ENCODE assay signal across 8 cellular contexts in the genomic region with DNA sequence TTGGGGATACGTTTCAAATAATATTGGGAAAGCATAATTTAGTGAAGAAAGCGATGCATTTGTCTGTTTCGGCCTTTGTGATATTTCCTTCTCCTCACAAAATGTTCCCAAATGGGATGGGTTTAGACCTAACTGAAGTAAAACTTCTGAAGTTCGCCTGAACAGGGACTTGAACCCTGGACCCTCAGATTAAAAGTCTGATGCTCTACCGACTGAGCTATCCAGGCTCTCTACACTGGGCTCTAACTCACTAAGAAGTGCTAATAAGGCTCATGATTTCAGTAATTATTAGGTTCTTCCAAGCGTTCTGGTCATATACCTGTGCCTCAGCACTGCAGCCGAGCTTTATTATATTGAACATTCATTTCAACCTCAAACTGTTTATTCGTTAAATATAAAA.
DNase-seq lines count a peak whose midpoint lies in the region; ATAC-seq and TF ChIP-seq lines count a peak whose summit lies in the region.

No MANE protein-coding gene starts in this region.

- H4K20me1 ChIP-seq in PC-3 (ENCODE audit: low read length) = no peaks in the 10 kb centered on the region

- H3K9ac ChIP-seq in PC-3 (ENCODE audit: low read length) = no peak overlapping the region

- DNase-seq in COLO829 (ENCODE audit: low spot score) = peak; percentile 70
- DNase-seq in HFF-Myc (ENCODE audit: extremely low read depth, low read depth) = no peak
- peak; percentile 60 for DNase-seq in PC-3
- peak; percentile 38 for DNase-seq in glomerular visceral epithelial cell (ENCODE audit: extremely low spot score)
- no peak for DNase-seq in inferior parietal cortex (ENCODE audit: extremely low spot score)
- no peak for DNase-seq in stimulated activated effector memory CD8-positive, alpha-beta T cell treated with anti-CD3 and anti-CD28 coated beads, Interleukin-12 subunit alpha, Interleukin-12 subunit beta, amount 100 ng/mL, for 72 hours (ENCODE audit: low spot score in 2 of 2)
- no peak for DNase-seq in effector CD8-positive, alpha-beta T cell (lab: John Stamatoyannopoulos, UW)

- TF ChIP-seq CTCF in HFF-Myc (IDR thresholded peaks at IDR 0.05; ENCODE audit: low read depth, low read length, missing control alignments) (no peak), PC-3 (conservative IDR thresholded peaks at IDR 0.05; ENCODE audit: low read depth, low read length) (no peak)

- H3K4me2 ChIP-seq in PC-3 (ENCODE audit: low read length) = peak overlapping the region; percentile 55

- peak overlapping the region; percentile 47 for H3K4me3 ChIP-seq in HFF-Myc (replicated peaks; ENCODE audit: low read depth, low read length)
- peak overlapping the region; percentile 34; the same call in 1 of the 2 replicates for H3K4me3 ChIP-seq in PC-3 (ENCODE audit: low read length)

- H3K27ac ChIP-seq in PC-3 (ENCODE audit: low read length) = no peak overlapping the region

- no peaks in the 10 kb centered on the region for H3K4me1 Mint-ChIP-seq in stimulated activated effector memory CD8-positive, alpha-beta T cell treated with anti-CD3 and anti-CD28 coated beads, Interleukin-12 subunit alpha, Interleukin-12 subunit beta, amount 100 ng/mL, for 72 hours

- intact Hi-C loops in PC-3 (cut with micrococcal nuclease) = no loop called here

- peak; percentile 10; the same call in 1 of the 2 replicates for ATAC-seq in PC-3
- ATAC-seq in stimulated activated effector memory CD8-positive, alpha-beta T cell treated with anti-CD3 and anti-CD28 coated beads, Interleukin-12 subunit alpha, Interleukin-12 subunit beta, amount 100 ng/mL, for 72 hours = no peak
- no peak for ATAC-seq in GM19395 (IDR thresholded peaks at IDR 0.05; ENCODE audit: unreplicated experiment)

- no peaks in the 10 kb centered on the region for H3K36me3 ChIP-seq in PC-3 (ENCODE audit: low read depth, low read length)

- H3K9me2 ChIP-seq in PC-3 (replicated peaks; ENCODE audit: low read length) = no peaks in the 10 kb centered on the region

- H3K36me3 Mint-ChIP-seq in stimulated activated effector memory CD8-positive, alpha-beta T cell treated with anti-CD3 and anti-CD28 coated beads, Interleukin-12 subunit alpha, Interleukin-12 subunit beta, amount 100 ng/mL, for 72 hours = no peaks in the 10 kb centered on the region

- CTCF ChIA-PET in PC-3 (lab: Charles Lee) = no interaction called here

- H3K79me2 ChIP-seq in PC-3 (ENCODE audit: low read length) = no peaks in the 10 kb centered on the region

- H2AFZ ChIP-seq in PC-3 (ENCODE audit: low read length) = no peak overlapping the region

- no peak overlapping the region for H3K4me3 Mint-ChIP-seq in stimulated activated effector memory CD8-positive, alpha-beta T cell treated with anti-CD3 and anti-CD28 coated beads, Interleukin-12 subunit alpha, Interleukin-12 subunit beta, amount 100 ng/mL, for 72 hours

- H3K9me3 ChIP-seq in PC-3 (ENCODE audit: low read length) = no peaks in the 10 kb centered on the region

- no peaks in the 10 kb centered on the region for H3K9me3 Mint-ChIP-seq in stimulated activated effector memory CD8-positive, alpha-beta T cell treated with anti-CD3 and anti-CD28 coated beads, Interleukin-12 subunit alpha, Interleukin-12 subunit beta, amount 100 ng/mL, for 72 hours

- H3F3A ChIP-seq in PC-3 (ENCODE audit: low read length, unreplicated experiment) = no peaks in the 10 kb centered on the region

- no peak overlapping the region for H3K27ac Mint-ChIP-seq in stimulated activated effector memory CD8-positive, alpha-beta T cell treated with anti-CD3 and anti-CD28 coated beads, Interleukin-12 subunit alpha, Interleukin-12 subunit beta, amount 100 ng/mL, for 72 hours

- H3K4me1 ChIP-seq in PC-3 (ENCODE audit: insufficient read depth, low read length) = no peaks in the 10 kb centered on the region

- POLR2A ChIA-PET in PC-3 (lab: Charles Lee; ENCODE audit: unreplicated experiment) = no interaction called here

- no TSS peak for BruUV-seq in PC-3 (replicated peaks; lab: Mats Ljungman, UMichigan)

- H3K27me3 ChIP-seq in PC-3 (ENCODE audit: low read length) = no peaks in the 10 kb centered on the region

Comparison
In these comparisons a context has a peak if more than half of its experiments do, and no peak if none do; other contexts are left out.
1. DNase-seq: peak in COLO829 (single experiment), PC-3 (single experiment) and glomerular visceral epithelial cell (single experiment); none in HFF-Myc (single experiment), inferior parietal cortex (single experiment), stimulated activated effector memory CD8-positive, alpha-beta T cell treated with anti-CD3 and anti-CD28 coated beads, Interleukin-12 subunit alpha, Interleukin-12 subunit beta, amount 100 ng/mL, for 72 hours (0 of 2) and effector CD8-positive, alpha-beta T cell (single experiment).